In the genomic region with DNA sequence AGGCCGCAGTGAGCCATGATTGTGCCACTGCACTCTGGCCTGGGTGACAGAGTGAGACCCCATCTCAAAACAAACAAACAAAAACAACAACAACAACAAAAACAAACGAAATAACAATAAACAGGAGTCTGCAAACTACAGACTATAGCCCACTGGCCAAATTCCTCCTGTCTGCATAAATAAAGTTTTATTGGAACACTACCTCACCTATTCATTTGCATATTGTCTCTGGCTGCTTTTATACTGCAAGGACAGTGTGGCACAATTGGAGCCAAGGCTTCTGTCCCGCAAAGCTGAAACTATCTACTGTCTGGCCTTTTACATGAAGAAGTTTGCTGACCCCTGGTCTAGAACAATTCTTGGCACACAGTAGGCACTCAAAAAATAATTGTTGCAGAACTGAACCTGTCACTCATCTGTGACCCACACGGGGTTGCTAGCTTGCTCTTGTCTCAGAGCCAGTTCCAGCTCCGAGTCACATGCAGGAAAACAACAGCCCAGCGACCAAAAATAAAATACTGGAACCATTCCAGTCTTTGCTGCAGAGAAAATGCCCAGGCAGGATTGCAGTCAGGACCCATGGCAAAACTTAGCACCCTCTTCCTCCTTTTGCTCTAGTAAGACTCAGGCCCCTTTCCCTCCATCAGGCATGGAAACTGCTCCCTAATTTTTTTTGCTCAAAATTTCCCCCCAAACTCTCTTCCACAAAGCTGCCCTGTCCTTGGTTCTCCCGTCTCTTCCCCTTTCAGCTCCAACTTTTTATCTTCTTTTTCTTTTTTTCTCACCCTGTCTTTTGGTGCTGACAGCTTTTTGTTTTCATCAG, we compare ENCODE assay signal across 26 cellular contexts. TPM values are rescaled to one million over a fixed set of nuclear protein-coding genes. Genes with fewer than 3 reads are reported as not detected.
DNase-seq lines count a peak whose midpoint lies in the region; ATAC-seq and TF ChIP-seq lines count a peak whose summit lies in the region.
"Had no signal": no experiment of that assay in that cellular context is flagged by ENCODE, and none has a peak within 500 bp of the region (broad histone marks: within the 10 kb centered on the region; RNA-seq: fewer than 3 reads in every experiment).

No MANE protein-coding gene starts in this region.

- H3K4me1 ChIP-seq in adrenal gland (replicated peaks in 1 of 2), result peaks cover 9 to 13% of the 10 kb centered on the region in 2 donors
- H3K4me1 ChIP-seq in gastrocnemius medialis, result peaks cover 18 to 23% of the 10 kb centered on the region in 2 donors
- H3K4me1 ChIP-seq in A673 (ENCODE audit: insufficient read depth, low read length, poor library complexity, severe bottlenecking), result no peaks in the 10 kb centered on the region

- CTCF ChIA-PET in A673 (lab: Charles Lee), result no interaction called here

- H3K27me3 ChIP-seq in adrenal gland (peaks cover 25% of the 10 kb centered on the region), gastrocnemius medialis (no peaks in the 10 kb centered on the region), A673 (replicated peaks; ENCODE audit: insufficient read depth, low read depth, low read length, poor library complexity) (peaks cover 24% of the 10 kb centered on the region)
- H3K27me3 ChIP-seq: vagina had no signal

- in situ Hi-C loops in gastrocnemius medialis (cut with MboI; ENCODE audit: low sequenced_read_pairs in 4 of 4), result no loop called here

- POLR2A ChIA-PET in A673 (lab: Charles Lee; ENCODE audit: low non-redundant PET), result no interaction called here

- no peaks in the 10 kb centered on the region for H3K9me3 ChIP-seq in adrenal gland (replicated peaks in 1 of 3)
- no peaks in the 10 kb centered on the region for H3K9me3 ChIP-seq in gastrocnemius medialis
- H3K9me3 ChIP-seq in A673 (ENCODE audit: low read depth, low read length, poor library complexity, severe bottlenecking), result no peaks in the 10 kb centered on the region
- H3K9me3 ChIP-seq: vagina had no signal

- ATAC-seq in left cardiac atrium (peak; percentile 3 to 32), gastrocnemius medialis (peak; percentile 69 to 81)
- ATAC-seq: effector memory CD8-positive, alpha-beta T cell had no signal

- no peak for TF ChIP-seq POLR2A in adrenal gland (IDR thresholded peaks at IDR 0.05)
- no peak for TF ChIP-seq POLR2A in gastrocnemius medialis (IDR thresholded peaks at IDR 0.05)

- DNase-seq in NCI-H2171 treated with DMSO at 0.1 percent for 48 hours (lab: John Stamatoyannopoulos, UW) (peak; percentile 36), NCI-H2171 (lab: John Stamatoyannopoulos, UW) (no peak), adrenal gland (peak in 4 of 7 donors; percentile 19 to 53 (median 44)), left cardiac atrium (peak; percentile 25), gastrocnemius medialis (peak; percentile 76 to 81), A673 (ENCODE audit: low spot score) (no peak), SHP77 (lab: John Stamatoyannopoulos, UW) (no peak), germinal center (ENCODE audit: low spot score) (no peak)
- DNase-seq: activated CD4-positive, alpha-beta T cell treated with anti-CD3 and anti-CD28 coated beads, Interleukin-2, amount 10 ng/mL, durations not matched to agents 7 days and 5 days; activated CD8-positive, alpha-beta memory T cell treated with anti-CD3 and anti-CD28 coated beads, Interleukin-2, amount 50 U/mL, for 4 hours; activated effector memory CD4-positive, alpha-beta T cell treated with Interleukin-2 at 50 U/mL for 16 hours; DMS 273 treated with DMSO at 0.1 percent for 48 hours; effector memory CD8-positive, alpha-beta T cell; GF-D8; H9; IMR-90; NCI-H1436 treated with DMSO at 0.1 percent for 48 hours; NCI-H446 treated with DMSO at 0.1 percent for 48 hours; stimulated activated CD4-positive, alpha-beta T cell treated with anti-CD3 and anti-CD28 coated beads, Interleukin-2, amount 100 ng/mL, for 48 hours had no signal

- intact Hi-C loops in adrenal gland (cut with DNase I), result no loop called here
- intact Hi-C loops in left cardiac atrium (cut with DNase I), result no loop called here
- intact Hi-C loops in gastrocnemius medialis (cut with DNase I; ENCODE audit: low total_unique reads), result no loop called here
- intact Hi-C loops in A673 (cut with micrococcal nuclease; ENCODE audit: unreplicated experiment), result no loop called here

- no TSS peak for BruUV-seq in A673 (replicated peaks; lab: Mats Ljungman, UMichigan)

- H3K36me3 ChIP-seq in adrenal gland (replicated peaks in 1 of 2), result no peaks in the 10 kb centered on the region
- H3K36me3 ChIP-seq in gastrocnemius medialis, result no peaks in the 10 kb centered on the region
- no peaks in the 10 kb centered on the region for H3K36me3 ChIP-seq in A673 (ENCODE audit: insufficient read depth, low read length, poor library complexity, severe bottlenecking)
- H3K36me3 ChIP-seq: vagina had no signal

- TF ChIP-seq CTCF in adrenal gland (IDR thresholded peaks at IDR 0.05) (no peak), gastrocnemius medialis (IDR thresholded peaks at IDR 0.05 in 4 of 5, conservative IDR thresholded peaks at IDR 0.05 in 1 of 5) (no peak), A673 (conservative IDR thresholded peaks at IDR 0.05; ENCODE audit: low read depth, low read length) (no peak)

- H3K27ac ChIP-seq in adrenal gland, result no peak overlapping the region
- peak overlapping the region; percentile 82 to 93 (median 86) for H3K27ac ChIP-seq in gastrocnemius medialis
- no peak overlapping the region for H3K27ac ChIP-seq in A673 (ENCODE audit: low read depth, low read length, poor library complexity, severe bottlenecking)
- H3K27ac ChIP-seq: C4-2B, skin epidermis, vagina had no signal

- WGBS in adrenal gland, 4 donors, result 19 to 30% (median 27%) methylated on average over 7 of the region's 7 CpGs

- H3K4me3 ChIP-seq in adrenal gland, result no peak overlapping the region
- H3K4me3 ChIP-seq in gastrocnemius medialis, result no peak overlapping the region
- no peak overlapping the region for H3K4me3 ChIP-seq in A673 (ENCODE audit: low read depth, low read length, poor library complexity, severe bottlenecking)
- H3K4me3 ChIP-seq: skin epidermis, vagina had no signal

RNA-seq across cellular contexts. Expression of a gene that starts 4.8 kb away (rescaled TPM):
- total RNA-seq in adrenal gland (1 to 10 TPM in 7 of 8 donors, under 1 TPM in 1; 0.78 to 8.5 (median 3.4) TPM), left cardiac atrium (10 to 100 TPM; 55.7 to 67.7 TPM), gastrocnemius medialis (100 to 1,000 TPM; 103 to 174 (median 141) TPM), A673 (2021) (0.84 and 1.4 TPM in 2 replicates)
- 1 to 10 TPM in 2 of 3 donors, under 1 TPM in 1; 0.33 to 4.6 (median 3.6) TPM for polyA plus RNA-seq in adrenal gland
- total RNA-seq: activated CD4-positive, alpha-beta T cell treated with anti-CD3 and anti-CD28 coated beads, Interleukin-2, amount 10 ng/mL, durations not matched to agents 7 days and 5 days; IMR-90; MCF 10A; osteocyte had no signal
- polyA plus RNA-seq: IMR-90 had no signal

RNA-seq across cellular contexts. Expression of a gene that starts 35.6 kb away (rescaled TPM):
- total RNA-seq in adrenal gland (not detected), left cardiac atrium (not detected), gastrocnemius medialis (not detected), A673 (2021) (not detected in 2 replicates)
- polyA plus RNA-seq in adrenal gland, result not detected
- total RNA-seq: activated CD4-positive, alpha-beta T cell treated with anti-CD3 and anti-CD28 coated beads, Interleukin-2, amount 10 ng/mL, durations not matched to agents 7 days and 5 days; H9; IMR-90; lower leg skin; MCF 10A; osteocyte; vagina had no signal
- polyA plus RNA-seq: adipose tissue, IMR-90 had no signal

Comparison
In these comparisons a context has a peak if more than half of its experiments do, and no peak if none do; other contexts are left out.
1. DNase-seq: peak in NCI-H2171 treated with DMSO at 0.1 percent for 48 hours (single experiment), adrenal gland (4 of 7), left cardiac atrium (single experiment) and gastrocnemius medialis (2 of 2); none in NCI-H2171 (single experiment), A673 (single experiment), SHP77 (0 of 2) and germinal center (single experiment).
2. H3K27ac ChIP-seq: peak in gastrocnemius medialis (4 of 4); none in adrenal gland (0 of 5) and A673 (single experiment).
3. RNA of a gene that starts 4.8 kb away (total RNA-seq): 103 to 174 TPM in gastrocnemius medialis and 55.7 to 67.7 TPM in left cardiac atrium; 0.78 to 8.5 TPM in adrenal gland and 0.84 to 1.4 TPM in A673; every median in the first group is over 4 times any median in the second.